8 cellular contexts compared by ENCODE assay signal in the genomic region with DNA sequence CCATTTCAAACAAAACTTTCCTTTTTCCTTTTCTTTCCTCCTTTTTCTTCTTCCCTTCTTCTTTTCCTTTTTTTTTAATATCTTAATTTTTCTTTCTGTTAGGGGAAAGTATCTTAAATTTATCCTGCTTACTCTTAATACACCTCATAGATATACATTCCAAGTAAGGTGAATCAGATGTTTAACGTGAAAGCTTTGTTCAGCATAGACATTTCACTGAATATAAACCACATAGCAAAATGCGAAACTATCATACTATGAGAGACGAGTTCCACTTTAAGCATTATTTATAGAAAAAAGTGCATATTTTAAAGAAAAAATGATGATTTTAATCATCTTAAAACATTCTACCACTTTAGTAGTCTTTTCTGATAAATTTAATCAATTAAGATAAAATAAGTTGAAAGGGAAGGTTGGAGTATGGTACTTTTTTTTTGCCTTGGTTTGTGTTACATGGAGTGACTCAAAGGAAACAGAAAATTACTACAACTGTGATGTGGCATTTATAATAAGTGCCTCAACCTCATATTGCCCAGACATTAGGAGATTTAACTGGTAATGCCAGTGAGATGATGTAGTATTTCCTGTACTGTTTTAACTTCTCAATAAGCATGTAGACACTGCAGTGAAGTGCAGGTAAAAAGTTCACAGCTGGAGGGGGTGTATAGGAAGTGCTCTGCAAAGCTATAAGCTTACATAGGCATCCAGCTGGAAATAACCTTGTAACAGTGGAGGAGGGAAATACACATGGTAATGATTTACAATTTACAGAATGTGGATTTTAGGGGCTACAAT.
DNase-seq lines count a peak whose midpoint lies in the region; ATAC-seq and TF ChIP-seq lines count a peak whose summit lies in the region.
"Had no signal": no experiment of that assay in that cellular context is flagged by ENCODE, and none has a peak within 500 bp of the region (broad histone marks: within the 10 kb centered on the region; RNA-seq: fewer than 3 reads in every experiment).

No MANE protein-coding gene starts in this region.

- TF ChIP-seq POLR2A in heart left ventricle (IDR thresholded peaks at IDR 0.05) (no peak), upper lobe of left lung (IDR thresholded peaks at IDR 0.05) (no peak)

- H3K9me3 ChIP-seq in MG63 (no peaks in the 10 kb centered on the region), heart left ventricle (no peaks in the 10 kb centered on the region), upper lobe of left lung (no peaks in the 10 kb centered on the region)
- H3K9me3 ChIP-seq: esophagus squamous epithelium had no signal

- H3K4me1 Mint-ChIP-seq in activated T-helper 1 cell treated with anti-CD3 and anti-CD28 coated beads, Interleukin-12 subunit alpha, Interleukin-12 subunit beta, Interleukin-2, Interleukin-4 antibody, amounts not matched to agents 30 ng/mL and 10 ng/mL and 1 ng/mL, durations not matched to agents 14 hours and 24 hours and 36 hours (ENCODE audit: low read depth), result peaks cover 53% of the 10 kb centered on the region

- no peak for TF ChIP-seq EP300 in upper lobe of left lung (IDR thresholded peaks at IDR 0.05)

- 94 to 95% (median 95%) methylated on average over 3 of the region's 3 CpGs for WGBS in heart left ventricle, 4 donors
- WGBS in upper lobe of left lung, 2 donors, result 83 to 93% methylated on average over 3 of the region's 3 CpGs

- peaks cover 17% of the 10 kb centered on the region for H3K36me3 Mint-ChIP-seq in activated T-helper 1 cell treated with anti-CD3 and anti-CD28 coated beads, Interleukin-12 subunit alpha, Interleukin-12 subunit beta, Interleukin-2, Interleukin-4 antibody, amounts not matched to agents 30 ng/mL and 10 ng/mL and 1 ng/mL, durations not matched to agents 14 hours and 24 hours and 36 hours (ENCODE audit: low read depth)

- H3K4me3 ChIP-seq in MG63 (no peak overlapping the region), heart left ventricle (no peak overlapping the region), upper lobe of left lung (no peak overlapping the region)
- H3K4me3 ChIP-seq: esophagus squamous epithelium had no signal

- no peak overlapping the region for H3K4me3 Mint-ChIP-seq in activated T-helper 1 cell treated with anti-CD3 and anti-CD28 coated beads, Interleukin-12 subunit alpha, Interleukin-12 subunit beta, Interleukin-2, Interleukin-4 antibody, amounts not matched to agents 30 ng/mL and 10 ng/mL and 1 ng/mL, durations not matched to agents 14 hours and 24 hours and 36 hours

- no peaks in the 10 kb centered on the region for H3K9me3 Mint-ChIP-seq in activated T-helper 1 cell treated with anti-CD3 and anti-CD28 coated beads, Interleukin-12 subunit alpha, Interleukin-12 subunit beta, Interleukin-2, Interleukin-4 antibody, amounts not matched to agents 30 ng/mL and 10 ng/mL and 1 ng/mL, durations not matched to agents 14 hours and 24 hours and 36 hours

- H3K27ac Mint-ChIP-seq in activated T-helper 1 cell treated with anti-CD3 and anti-CD28 coated beads, Interleukin-12 subunit alpha, Interleukin-12 subunit beta, Interleukin-2, Interleukin-4 antibody, amounts not matched to agents 30 ng/mL and 10 ng/mL and 1 ng/mL, durations not matched to agents 14 hours and 24 hours and 36 hours, result peak overlapping the region; percentile 61

- peak; percentile 88 for ATAC-seq in GM19043 (IDR thresholded peaks at IDR 0.05; ENCODE audit: low read depth, unreplicated experiment)
- peak; percentile 47 for ATAC-seq in HG02973 (IDR thresholded peaks at IDR 0.05; ENCODE audit: unreplicated experiment)
- no peak for ATAC-seq in heart left ventricle
- ATAC-seq in upper lobe of left lung (ENCODE audit: low FRiP score in 2 of 2), result no peak

- H3K27me3 ChIP-seq in MG63, result no peaks in the 10 kb centered on the region
- H3K27me3 ChIP-seq in heart left ventricle, result no peaks in the 10 kb centered on the region
- no peaks in the 10 kb centered on the region for H3K27me3 ChIP-seq in upper lobe of left lung
- H3K27me3 ChIP-seq: esophagus squamous epithelium had no signal

- DNase-seq in activated T-helper 1 cell treated with anti-CD3 and anti-CD28 coated beads, Interleukin-12 subunit alpha, Interleukin-12 subunit beta, Interleukin-2, Interleukin-4 antibody, amounts not matched to agents 30 ng/mL and 10 ng/mL and 1 ng/mL, durations not matched to agents 14 hours and 24 hours and 36 hours (ENCODE audit: low spot score), result peak; percentile 8
- DNase-seq in non-pigmented ciliary epithelial cell (ENCODE audit: low read depth), result peak; percentile 60
- DNase-seq in MG63, result no peak
- DNase-seq in heart left ventricle, result no peak
- DNase-seq in upper lobe of left lung, result no peak
- DNase-seq: esophagus squamous epithelium had no signal

- no peaks in the 10 kb centered on the region for H3K36me3 ChIP-seq in MG63
- H3K36me3 ChIP-seq in heart left ventricle, result no peaks in the 10 kb centered on the region
- H3K36me3 ChIP-seq in upper lobe of left lung, result no peaks in the 10 kb centered on the region
- H3K36me3 ChIP-seq: esophagus squamous epithelium had no signal

- no peaks in the 10 kb centered on the region for H3K27me3 Mint-ChIP-seq in activated T-helper 1 cell treated with anti-CD3 and anti-CD28 coated beads, Interleukin-12 subunit alpha, Interleukin-12 subunit beta, Interleukin-2, Interleukin-4 antibody, amounts not matched to agents 30 ng/mL and 10 ng/mL and 1 ng/mL, durations not matched to agents 14 hours and 24 hours and 36 hours (ENCODE audit: insufficient read depth)

- no peak for TF ChIP-seq CTCF in heart left ventricle (IDR thresholded peaks at IDR 0.05)
- TF ChIP-seq CTCF in upper lobe of left lung (IDR thresholded peaks at IDR 0.05), result no peak

- H3K4me1 ChIP-seq in heart left ventricle, result peaks cover 0 to 22% (median 2%) of the 10 kb centered on the region in 12 donors
- peaks cover 4 to 14% (median 6%) of the 10 kb centered on the region in 4 donors for H3K4me1 ChIP-seq in upper lobe of left lung

- H3K27ac ChIP-seq in heart left ventricle (no peak overlapping the region), upper lobe of left lung (peak overlapping the region in 2 of 4 donors; percentile 3 to 27)

- intact Hi-C loops in activated T-helper 1 cell treated with anti-CD3 and anti-CD28 coated beads, Interleukin-12 subunit alpha, Interleukin-12 subunit beta, Interleukin-2, Interleukin-4 antibody, amounts not matched to agents 30 ng/mL and 10 ng/mL and 1 ng/mL, durations not matched to agents 14 hours and 24 hours and 36 hours (cut with micrococcal nuclease), result loop anchor here (1.0 kb wide), 1 partner anchor 13 kb away; no protein-coding TSS in a partner anchor
- intact Hi-C loops in heart left ventricle (cut with DNase I), result no loop called here

Comparison
In these comparisons a context has a peak if more than half of its experiments do, and no peak if none do; other contexts are left out.
1. ATAC-seq: peak in GM19043 (single experiment) and HG02973 (single experiment); none in heart left ventricle (0 of 4) and upper lobe of left lung (0 of 2).
2. DNase-seq: peak in activated T-helper 1 cell treated with anti-CD3 and anti-CD28 coated beads, Interleukin-12 subunit alpha, Interleukin-12 subunit beta, Interleukin-2, Interleukin-4 antibody, amounts not matched to agents 30 ng/mL and 10 ng/mL and 1 ng/mL, durations not matched to agents 14 hours and 24 hours and 36 hours (single experiment) and non-pigmented ciliary epithelial cell (single experiment); none in MG63 (single experiment), heart left ventricle (0 of 5) and upper lobe of left lung (0 of 2).